ENCODE assay signal across 8 cellular contexts in genomic region chr10:93702278-93703001, GRCh38. TPM values are rescaled to one million over a fixed set of nuclear protein-coding genes. Genes with fewer than 3 reads are reported as not detected.
DNase-seq lines count a peak whose midpoint lies in the region; ATAC-seq and TF ChIP-seq lines count a peak whose summit lies in the region.

A gene with protein sequence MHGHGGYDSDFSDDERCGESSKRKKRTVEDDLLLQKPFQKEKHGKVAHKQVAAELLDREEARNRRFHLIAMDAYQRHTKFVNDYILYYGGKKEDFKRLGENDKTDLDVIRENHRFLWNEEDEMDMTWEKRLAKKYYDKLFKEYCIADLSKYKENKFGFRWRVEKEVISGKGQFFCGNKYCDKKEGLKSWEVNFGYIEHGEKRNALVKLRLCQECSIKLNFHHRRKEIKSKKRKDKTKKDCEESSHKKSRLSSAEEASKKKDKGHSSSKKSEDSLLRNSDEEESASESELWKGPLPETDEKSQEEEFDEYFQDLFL (minus strand): TSS chr10:93702592. CDS start chr10:93700106, 2,486 bp downstream.

- H3K4me1 ChIP-seq in adrenal gland (replicated peaks in 1 of 2) (peaks cover 5 to 20% of the 10 kb centered on the region in 2 donors), left ventricle myocardium inferior (peaks cover 31% of the 10 kb centered on the region), upper lobe of right lung (peaks cover 9% of the 10 kb centered on the region)

- DNase-seq in NCI-H1417 (lab: John Stamatoyannopoulos, UW) (peak; percentile 83 to 93 (median 89)), SW480 (ENCODE audit: low spot score) (peak; percentile 89), adrenal gland (peak; percentile 92 to 99 (median 95)), left ventricle myocardium inferior (peak; percentile 92), posterior vena cava (ENCODE audit: low spot score) (peak; percentile 98), upper lobe of right lung (peak; percentile 96)

- intact Hi-C loops in adrenal gland (cut with DNase I): no loop called here
- intact Hi-C loops in left ventricle myocardium inferior (cut with micrococcal nuclease): no loop called here
- intact Hi-C loops in posterior vena cava (cut with DNase I): loop anchor here in 1 of 2 donors (2.0 kb wide), 1 partner anchor 110 kb away; no protein-coding TSS in a partner anchor
- intact Hi-C loops in upper lobe of right lung (cut with DNase I): no loop called here

- peak; percentile 61 to 73 for TF ChIP-seq POLR2A in adrenal gland (IDR thresholded peaks at IDR 0.05)

- H3K27me3 ChIP-seq in adrenal gland (no peaks in the 10 kb centered on the region), left ventricle myocardium inferior (ENCODE audit: low read depth) (no peaks in the 10 kb centered on the region), upper lobe of right lung (no peaks in the 10 kb centered on the region)

- H3K27ac ChIP-seq in adrenal gland: peak within 1 kb of the TSS; percentile 72 to 89 (median 79)
- peak within 1 kb of the TSS; percentile 93 for H3K27ac ChIP-seq in left ventricle myocardium inferior (replicated peaks)
- H3K27ac ChIP-seq in upper lobe of right lung: peak within 1 kb of the TSS; percentile 87

- ATAC-seq in HG02759 (IDR thresholded peaks at IDR 0.05; ENCODE audit: unreplicated experiment): peak; percentile 89
- ATAC-seq in upper lobe of right lung: peak; percentile 100

- H3K9me3 ChIP-seq in adrenal gland (replicated peaks in 1 of 3) (peaks cover 0 to 4% (median 0%) of the 10 kb centered on the region in 3 donors), left ventricle myocardium inferior (replicated peaks) (no peaks in the 10 kb centered on the region), upper lobe of right lung (no peaks in the 10 kb centered on the region)

- TF ChIP-seq CTCF in GM12875 (IDR thresholded peaks at IDR 0.05; ENCODE audit: borderline replicate concordance, insufficient read depth, low read depth, low read length) (peak; percentile 54), adrenal gland (IDR thresholded peaks at IDR 0.05) (peak in 5 of 6 experiments; percentile 39 to 75 (median 50)), left ventricle myocardium inferior (IDR thresholded peaks at IDR 0.05; ENCODE audit: borderline replicate concordance) (peak; percentile 60), upper lobe of right lung (IDR thresholded peaks at IDR 0.05) (peak; percentile 48)

- H3K4me3 ChIP-seq in GM12875 (ENCODE audit: low read depth, low read length) (peak within 1 kb of the TSS; percentile 78), adrenal gland (peak within 1 kb of the TSS; percentile 39 to 99 (median 82)), left ventricle myocardium inferior (peak within 1 kb of the TSS; percentile 83), upper lobe of right lung (peak within 1 kb of the TSS; percentile 63)

- H3K36me3 ChIP-seq in adrenal gland (replicated peaks in 1 of 2): peaks cover 0 to 21% of the 10 kb centered on the region in 2 donors
- peaks cover 24% of the 10 kb centered on the region for H3K36me3 ChIP-seq in left ventricle myocardium inferior
- H3K36me3 ChIP-seq in upper lobe of right lung: peaks cover 22% of the 10 kb centered on the region

- 0 to 1% (median 1%) methylated on average over 25 to 51 of the region's 51 CpGs for WGBS in adrenal gland, 4 donors

RNA-seq across cellular contexts. Expression of the gene that starts here (rescaled TPM):
- total RNA-seq in adrenal gland (10 to 100 TPM in 6 of 8 donors, 1 to 10 TPM in 2; 3.3 to 73.4 (median 12.2) TPM), left ventricle myocardium inferior (14.4 TPM), posterior vena cava (10 to 100 TPM; 15.1 to 24.4 TPM), upper lobe of right lung (12.0 TPM)
- polyA plus RNA-seq in adrenal gland: 10 to 100 TPM; 13.6 to 27.0 (median 13.6) TPM

Comparison
In these comparisons a context has a peak if more than half of its experiments do, and no peak if none do; other contexts are left out.
1. Peak in every context shown above with its lines: DNase-seq, ATAC-seq, H3K4me3 ChIP-seq and H3K27ac ChIP-seq.